ENCODE assay signal across 8 cellular contexts in the genomic region with DNA sequence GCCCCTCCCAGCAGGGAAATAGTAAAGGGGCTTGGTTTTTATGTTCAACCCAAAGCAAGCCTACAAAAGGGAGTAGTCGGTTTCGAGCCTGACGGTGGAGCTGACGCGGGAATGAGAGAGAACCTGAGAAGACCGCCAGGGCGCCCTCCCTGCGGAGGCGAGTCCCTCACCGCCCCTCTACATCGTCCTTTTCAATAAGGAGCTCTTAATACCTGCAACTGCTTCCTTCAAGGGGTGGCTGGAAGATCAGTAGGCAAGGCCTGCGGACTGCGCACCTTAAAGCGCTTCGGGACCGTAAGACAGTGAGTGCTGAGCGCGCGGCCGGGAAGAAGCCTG. TPM values are rescaled to one million over a fixed set of nuclear protein-coding genes. Genes with fewer than 3 reads are reported as not detected.
A peak's percentile ranks its signal among the peaks of the same experiment; 100 is the strongest.
DNase-seq lines count a peak whose midpoint lies in the region; ATAC-seq and TF ChIP-seq lines count a peak whose summit lies in the region.

No MANE protein-coding gene starts in this region.

- peak overlapping the region; percentile 59 to 81 for H3K4me3 ChIP-seq in body of pancreas

- CTCF ChIA-PET in HEK293T (lab: Yijun Ruan, JAX): interaction anchor here (0.7 to 1.6 kb wide), 7 partner anchors 10 to 413 kb away, joined by 3 to 7 read pairs (median 4); no protein-coding TSS in a partner anchor

- H3K4me1 ChIP-seq in body of pancreas: peaks cover 29% of the 10 kb centered on the region

- 0 to 1% methylated on average over 10 to 20 of the region's 20 CpGs for WGBS in body of pancreas, 2 donors

- no peaks in the 10 kb centered on the region for H3K9me3 ChIP-seq in body of pancreas

- DNase-seq in NCI-H2029 (lab: John Stamatoyannopoulos, UW): peak; percentile 43
- DNase-seq in NCI-H2029 treated with DMSO at 0.1 percent for 48 hours (lab: John Stamatoyannopoulos, UW): no peak
- peak; percentile 69 for DNase-seq in HEK293T (ENCODE audit: extremely low spot score)
- DNase-seq in NCI-H748 treated with DMSO at 0.1 percent for 48 hours (lab: John Stamatoyannopoulos, UW): peak; percentile 60
- DNase-seq in body of pancreas: peak in 1 of 4 donors; percentile 37
- DNase-seq in kidney glomerular epithelial cell (lab: John Stamatoyannopoulos, UW): peak; percentile 85
- peak; percentile 65 for DNase-seq in stimulated activated CD8-positive, alpha-beta memory T cell treated with anti-CD3 and anti-CD28 coated beads, Interleukin-4, amount 100 ng/mL, for 48 hours
- no peak for DNase-seq in pons (ENCODE audit: low spot score)

- ATAC-seq in body of pancreas: no peak

- TF ChIP-seq POLR2A in body of pancreas (IDR thresholded peaks at IDR 0.05): no peak

- no peaks in the 10 kb centered on the region for H3K36me3 ChIP-seq in body of pancreas (replicated peaks in 1 of 2; ENCODE audit: insufficient read depth in 1 of 2, low read depth in 2 of 2)

- POLR2A ChIA-PET in HEK293T (lab: Yijun Ruan, JAX): interaction anchor here (0.7 to 1.9 kb wide), 20 partner anchors 8 to 370 kb away, joined by 3 to 10 read pairs (median 4); a partner anchor contains a TSS

- no peak for TF ChIP-seq CTCF in body of pancreas (IDR thresholded peaks at IDR 0.05)

- intact Hi-C loops in body of pancreas (cut with DNase I): no loop called here

- H3K27ac ChIP-seq in body of pancreas: peak overlapping the region; percentile 36 to 99 (median 90)

- no peaks in the 10 kb centered on the region for H3K27me3 ChIP-seq in body of pancreas

TF ChIP-seq in HEK293T, 16 proteins besides CTCF, POLR2A, EP300 and RAD21:
- TF ChIP-seq TARDBP (IDR thresholded peaks at IDR 0.05): no peak
- no peak for TF ChIP-seq FOXM1 (IDR thresholded peaks at IDR 0.05; ENCODE audit: borderline replicate concordance)
- no peak for TF ChIP-seq NFRKB (IDR thresholded peaks at IDR 0.05)
- TF ChIP-seq BHLHE40 (IDR thresholded peaks at IDR 0.05; ENCODE audit: borderline replicate concordance): no peak
- no peak for TF ChIP-seq LEF1 (IDR thresholded peaks at IDR 0.05; ENCODE audit: borderline replicate concordance)
- no peak; the same call in 1 of the 2 replicates for TF ChIP-seq L3MBTL2 (conservative IDR thresholded peaks at IDR 0.05)
- TF ChIP-seq SP1 (IDR thresholded peaks at IDR 0.05): no peak
- TF ChIP-seq FOXK2 (IDR thresholded peaks at IDR 0.05): no peak
- TF ChIP-seq SUZ12 (IDR thresholded peaks at IDR 0.05): no peak
- TF ChIP-seq ZNF384 (IDR thresholded peaks at IDR 0.05): no peak
- TF ChIP-seq FOXA1 (IDR thresholded peaks at IDR 0.05): no peak
- TF ChIP-seq, protein P1, sequence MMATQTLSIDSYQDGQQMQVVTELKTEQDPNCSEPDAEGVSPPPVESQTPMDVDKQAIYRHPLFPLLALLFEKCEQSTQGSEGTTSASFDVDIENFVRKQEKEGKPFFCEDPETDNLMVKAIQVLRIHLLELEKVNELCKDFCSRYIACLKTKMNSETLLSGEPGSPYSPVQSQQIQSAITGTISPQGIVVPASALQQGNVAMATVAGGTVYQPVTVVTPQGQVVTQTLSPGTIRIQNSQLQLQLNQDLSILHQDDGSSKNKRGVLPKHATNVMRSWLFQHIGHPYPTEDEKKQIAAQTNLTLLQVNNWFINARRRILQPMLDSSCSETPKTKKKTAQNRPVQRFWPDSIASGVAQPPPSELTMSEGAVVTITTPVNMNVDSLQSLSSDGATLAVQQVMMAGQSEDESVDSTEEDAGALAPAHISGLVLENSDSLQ (IDR thresholded peaks at IDR 0.05): no peak
- TF ChIP-seq HDGF (IDR thresholded peaks at IDR 0.05; ENCODE audit: borderline replicate concordance): no peak
- TF ChIP-seq ARNT (IDR thresholded peaks at IDR 0.05): no peak
TF ChIP-seq in HEK293T: peak in this region for 0.

RNA-seq across cellular contexts. Expression of a gene that starts 0.7 kb away (rescaled TPM):
- total RNA-seq in body of pancreas: 10 to 100 TPM; 34.2 to 56.7 TPM

RNA-seq across cellular contexts. Expression of a gene that starts 38.8 kb away (rescaled TPM):
- total RNA-seq in body of pancreas: 10 to 100 TPM; 10.2 to 23.3 TPM

RNA-seq across cellular contexts. Expression of a gene that starts 45.1 kb away (rescaled TPM):
- total RNA-seq in body of pancreas: under 1 TPM in 1 of 2 donors, not detected in 1; 0.33 TPM

Comparison
In these comparisons a context has a peak if more than half of its experiments do, and no peak if none do; other contexts are left out.
1. DNase-seq: peak in NCI-H2029 (single experiment), HEK293T (single experiment), NCI-H748 treated with DMSO at 0.1 percent for 48 hours (single experiment), kidney glomerular epithelial cell (single experiment) and stimulated activated CD8-positive, alpha-beta memory T cell treated with anti-CD3 and anti-CD28 coated beads, Interleukin-4, amount 100 ng/mL, for 48 hours (single experiment); none in NCI-H2029 treated with DMSO at 0.1 percent for 48 hours (single experiment) and pons (single experiment).